11 cellular contexts compared by ENCODE assay signal in genomic region chr4:121041307-121042090, GRCh38. TPM values are rescaled to one million over a fixed set of nuclear protein-coding genes. Genes with fewer than 3 reads are reported as not detected.
DNase-seq lines count a peak whose midpoint lies in the region; ATAC-seq, FAIRE-seq and TF ChIP-seq lines count a peak whose summit lies in the region.
"Had no signal": no experiment of that assay in that cellular context is flagged by ENCODE, and none has a peak within 500 bp of the region (broad histone marks: within the 10 kb centered on the region; RNA-seq: fewer than 3 reads in every experiment).

No MANE protein-coding gene starts in this region.

- H3K4me1 ChIP-seq in vagina: no peaks in the 10 kb centered on the region
- no peaks in the 10 kb centered on the region for H3K4me1 ChIP-seq in thyroid gland
- H3K4me1 ChIP-seq: BLaER1 had no signal

- no peak for DNase-seq in activated T-cell treated with anti-CD3 and anti-CD28 coated beads, Interleukin-2, amount 50 U/mL, for 4 hours
- DNase-seq in activated T-cell treated with anti-CD3 and anti-CD28 coated beads, Interleukin-2, amount 50 U/mL, for 48 hours: no peak
- DNase-seq in T-cell (peak in 11 of 34 experiments; percentile 0 to 25 (median 7)), H54 (ENCODE audit: insufficient read length, low spot score) (no peak), vagina (ENCODE audit: extremely low spot score in 2 of 2) (no peak), thyroid gland (no peak)
- peak; percentile 41 to 65 for DNase-seq in stimulated activated naive CD8-positive, alpha-beta T cell treated with anti-CD3 and anti-CD28 coated beads, Interleukin-15, amount 100 ng/mL, for 72 hours
- DNase-seq: endodermal cell had no signal

- CTCF ChIA-PET in T-cell (lab: Charles Lee): interaction anchor here in 1 of 2 donors (0.7 kb wide), 1 partner anchor 10 kb away, joined by 3 read pairs; no protein-coding TSS in a partner anchor

- peak overlapping the region; percentile 29 to 49 for H3K27ac Mint-ChIP-seq in T-cell
- no peak overlapping the region for H3K27ac Mint-ChIP-seq in stimulated activated naive CD8-positive, alpha-beta T cell treated with anti-CD3 and anti-CD28 coated beads, Interleukin-15, amount 100 ng/mL, for 72 hours
- H3K27ac Mint-ChIP-seq: endodermal cell, IgD-negative memory B cell had no signal

- H3K27ac ChIP-seq in vagina (no peak overlapping the region), thyroid gland (no peak overlapping the region)
- H3K27ac ChIP-seq: BLaER1 had no signal

- H3K4me1 Mint-ChIP-seq in activated T-cell treated with anti-CD3 and anti-CD28 coated beads, Interleukin-2, amount 50 U/mL, for 4 hours (ENCODE audit: low read depth): peaks cover 12% of the 10 kb centered on the region
- H3K4me1 Mint-ChIP-seq in T-cell: peaks cover 12 to 22% (median 20%) of the 10 kb centered on the region in 3 donors
- H3K4me1 Mint-ChIP-seq in stimulated activated naive CD8-positive, alpha-beta T cell treated with anti-CD3 and anti-CD28 coated beads, Interleukin-15, amount 100 ng/mL, for 72 hours: peaks cover 22% of the 10 kb centered on the region
- H3K4me1 Mint-ChIP-seq: endodermal cell, IgD-negative memory B cell had no signal

- no peaks in the 10 kb centered on the region for H3K36me3 ChIP-seq in vagina
- no peaks in the 10 kb centered on the region for H3K36me3 ChIP-seq in thyroid gland
- H3K36me3 ChIP-seq: BLaER1 had no signal

- intact Hi-C loops in vagina (cut with DNase I) (no loop called here), thyroid gland (cut with DNase I) (no loop called here)

- POLR2A ChIA-PET in T-cell (lab: Charles Lee): no interaction called here

- H3K9me3 Mint-ChIP-seq in activated T-cell treated with anti-CD3 and anti-CD28 coated beads, Interleukin-2, amount 50 U/mL, for 4 hours: no peaks in the 10 kb centered on the region
- H3K9me3 Mint-ChIP-seq in T-cell: no peaks in the 10 kb centered on the region
- H3K9me3 Mint-ChIP-seq in stimulated activated naive CD8-positive, alpha-beta T cell treated with anti-CD3 and anti-CD28 coated beads, Interleukin-15, amount 100 ng/mL, for 72 hours: no peaks in the 10 kb centered on the region
- H3K9me3 Mint-ChIP-seq: endodermal cell, IgD-negative memory B cell had no signal

- 53 to 58% methylated on average over 8 of the region's 8 CpGs for WGBS in thyroid gland, 2 donors

- peaks cover 4% of the 10 kb centered on the region for H3K27me3 Mint-ChIP-seq in activated T-cell treated with anti-CD3 and anti-CD28 coated beads, Interleukin-2, amount 50 U/mL, for 4 hours (ENCODE audit: low read depth)
- peaks cover 0 to 5% of the 10 kb centered on the region in 2 donors for H3K27me3 Mint-ChIP-seq in T-cell
- peaks cover 7% of the 10 kb centered on the region for H3K27me3 Mint-ChIP-seq in stimulated activated naive CD8-positive, alpha-beta T cell treated with anti-CD3 and anti-CD28 coated beads, Interleukin-15, amount 100 ng/mL, for 72 hours
- H3K27me3 Mint-ChIP-seq: IgD-negative memory B cell had no signal

- H3K36me3 Mint-ChIP-seq in activated T-cell treated with anti-CD3 and anti-CD28 coated beads, Interleukin-2, amount 50 U/mL, for 4 hours (ENCODE audit: insufficient read depth): no peaks in the 10 kb centered on the region
- no peaks in the 10 kb centered on the region for H3K36me3 Mint-ChIP-seq in T-cell
- H3K36me3 Mint-ChIP-seq: IgD-negative memory B cell had no signal

- H3K9me3 ChIP-seq in vagina: no peaks in the 10 kb centered on the region
- H3K9me3 ChIP-seq in thyroid gland: no peaks in the 10 kb centered on the region
- H3K9me3 ChIP-seq: BLaER1 had no signal

- H3K4me3 ChIP-seq in vagina (no peak overlapping the region), thyroid gland (replicated peaks in 1 of 3) (no peak overlapping the region)
- H3K4me3 ChIP-seq: BLaER1 had no signal

- H3K4me3 Mint-ChIP-seq in activated T-cell treated with anti-CD3 and anti-CD28 coated beads, Interleukin-2, amount 50 U/mL, for 4 hours: no peak overlapping the region
- H3K4me3 Mint-ChIP-seq in T-cell: peak overlapping the region in 1 of 3 donors; percentile 20
- H3K4me3 Mint-ChIP-seq in stimulated activated naive CD8-positive, alpha-beta T cell treated with anti-CD3 and anti-CD28 coated beads, Interleukin-15, amount 100 ng/mL, for 72 hours: peak overlapping the region; percentile 49 to 56
- H3K4me3 Mint-ChIP-seq: endodermal cell, IgD-negative memory B cell had no signal

- TF ChIP-seq CTCF in vagina (IDR thresholded peaks at IDR 0.05) (no peak), thyroid gland (IDR thresholded peaks at IDR 0.05) (no peak)

- peak; percentile 100 for ATAC-seq in activated T-cell treated with anti-CD3 and anti-CD28 coated beads, Interleukin-2, amount 50 U/mL, for 4 hours
- peak; percentile 99 for ATAC-seq in HG02884 (IDR thresholded peaks at IDR 0.05; ENCODE audit: unreplicated experiment)
- ATAC-seq in T-cell (replicated peaks in 1 of 4): peak; percentile 94 to 100 (median 100)
- peak; percentile 100 for ATAC-seq in stimulated activated naive CD8-positive, alpha-beta T cell treated with anti-CD3 and anti-CD28 coated beads, Interleukin-15, amount 100 ng/mL, for 72 hours

- H3K27me3 ChIP-seq in vagina (no peaks in the 10 kb centered on the region), thyroid gland (no peaks in the 10 kb centered on the region)
- H3K27me3 ChIP-seq: BLaER1 had no signal

- no peak for FAIRE-seq in H54 (lab: Jason Lieb, UNC)

- TF ChIP-seq POLR2A in H54 (IDR thresholded peaks at IDR 0.05; ENCODE audit: low read depth, low read length) (no peak), vagina (IDR thresholded peaks at IDR 0.05) (no peak), thyroid gland (IDR thresholded peaks at IDR 0.05) (no peak)

RNA-seq across cellular contexts. Expression of gene NDNF, which starts 30.8 kb away (rescaled TPM):
- under 1 TPM in 2 of 3 donors, not detected in 1; 0.16 to 0.18 TPM for total RNA-seq in activated T-cell treated with anti-CD3 and anti-CD28 coated beads, Interleukin-2, amount 50 U/mL, for 4 hours
- total RNA-seq in T-cell (under 1 TPM in 3 of 5 donors, not detected in 2; 0.36 to 0.47 (median 0.41) TPM), vagina (4.9 TPM), thyroid gland (1 to 10 TPM; 2.7 to 7.7 (median 4.0) TPM)

Comparison
In these comparisons a context has a peak if more than half of its experiments do, and no peak if none do; other contexts are left out.
1. DNase-seq: peak in stimulated activated naive CD8-positive, alpha-beta T cell treated with anti-CD3 and anti-CD28 coated beads, Interleukin-15, amount 100 ng/mL, for 72 hours (2 of 2); none in activated T-cell treated with anti-CD3 and anti-CD28 coated beads, Interleukin-2, amount 50 U/mL, for 4 hours (single experiment), activated T-cell treated with anti-CD3 and anti-CD28 coated beads, Interleukin-2, amount 50 U/mL, for 48 hours (0 of 2), H54 (single experiment), vagina (0 of 2) and thyroid gland (0 of 2).
2. H3K27ac Mint-ChIP-seq: peak in T-cell (2 of 2); none in stimulated activated naive CD8-positive, alpha-beta T cell treated with anti-CD3 and anti-CD28 coated beads, Interleukin-15, amount 100 ng/mL, for 72 hours (0 of 2).
3. Peak in every context shown above with its lines, with median percentiles within 50 percentile points of each other: ATAC-seq.